Comparison of ENCODE assay signal across 20 cellular contexts in the genomic region with DNA sequence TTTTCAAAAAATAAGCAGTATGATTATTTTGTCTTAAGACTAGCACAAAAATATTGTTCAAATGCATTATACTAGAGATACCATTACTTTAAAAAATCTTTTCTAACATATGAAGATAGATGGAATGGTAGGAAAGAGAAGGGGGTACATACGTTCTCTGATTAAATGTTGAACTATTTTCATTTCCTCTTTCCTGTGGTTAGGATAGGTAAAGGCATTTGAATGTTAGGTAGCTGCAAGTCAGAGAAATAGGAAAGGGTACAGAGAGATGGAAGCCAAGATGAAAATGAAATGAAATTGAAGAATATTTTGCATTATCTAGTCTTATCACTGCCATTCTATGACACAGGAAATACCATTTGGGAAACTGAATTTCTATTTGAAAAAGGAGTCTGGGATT.
"Had no signal": no experiment of that assay in that cellular context is flagged by ENCODE, and none has a peak within 500 bp of the region (broad histone marks: within the 10 kb centered on the region; RNA-seq: fewer than 3 reads in every experiment).

No MANE protein-coding gene starts in this region.

- H3K27me3 Mint-ChIP-seq: activated naive CD8-positive, alpha-beta T cell treated with anti-CD3 and anti-CD28 coated beads for 36 hours; dendritic cell treated with granulocyte-macrophage colony-stimulating factor and Interleukin-4, amounts not matched to agents 40 ng/mL and 50 ng/mL, for 4 days; stimulated activated naive CD8-positive, alpha-beta T cell treated with anti-CD3 and anti-CD28 coated beads, Interleukin-15, Interleukin-2, amounts not matched to agents 100 ng/mL and 50 ng/mL, for 24 hours had no signal

- H3K36me3 Mint-ChIP-seq: activated CD4-positive, alpha-beta memory T cell treated with anti-CD3 and anti-CD28 coated beads for 36 hours; activated naive CD8-positive, alpha-beta T cell treated with anti-CD3 and anti-CD28 coated beads for 36 hours; mesothelial cell of epicardium; WTC11 had no signal

- H3K4me3 Mint-ChIP-seq: activated CD4-positive, alpha-beta memory T cell treated with anti-CD3 and anti-CD28 coated beads for 36 hours; activated naive CD8-positive, alpha-beta T cell treated with anti-CD3 and anti-CD28 coated beads for 36 hours; dendritic cell treated with granulocyte-macrophage colony-stimulating factor and Interleukin-4, amounts not matched to agents 40 ng/mL and 50 ng/mL, for 4 days; mesothelial cell of epicardium; neural crest cell; stimulated activated naive CD8-positive, alpha-beta T cell treated with anti-CD3 and anti-CD28 coated beads, Interleukin-15, Interleukin-2, amounts not matched to agents 100 ng/mL and 50 ng/mL, for 24 hours; WTC11 had no signal

- H3K9me3 Mint-ChIP-seq: activated CD4-positive, alpha-beta memory T cell treated with anti-CD3 and anti-CD28 coated beads for 36 hours; activated naive CD8-positive, alpha-beta T cell treated with anti-CD3 and anti-CD28 coated beads for 36 hours; dendritic cell treated with granulocyte-macrophage colony-stimulating factor and Interleukin-4, amounts not matched to agents 40 ng/mL and 50 ng/mL, for 4 days; mesothelial cell of epicardium; neural crest cell; stimulated activated naive CD8-positive, alpha-beta T cell treated with anti-CD3 and anti-CD28 coated beads, Interleukin-15, Interleukin-2, amounts not matched to agents 100 ng/mL and 50 ng/mL, for 24 hours; WTC11 had no signal

- ATAC-seq: esophagus mucosa, gastrocnemius medialis, lower lobe of right lung, WTC11 had no signal

- H3K27ac Mint-ChIP-seq: activated CD4-positive, alpha-beta memory T cell treated with anti-CD3 and anti-CD28 coated beads for 36 hours; activated naive CD8-positive, alpha-beta T cell treated with anti-CD3 and anti-CD28 coated beads for 36 hours; dendritic cell treated with granulocyte-macrophage colony-stimulating factor and Interleukin-4, amounts not matched to agents 40 ng/mL and 50 ng/mL, for 4 days; mesothelial cell of epicardium; stimulated activated naive CD8-positive, alpha-beta T cell treated with anti-CD3 and anti-CD28 coated beads, Interleukin-15, Interleukin-2, amounts not matched to agents 100 ng/mL and 50 ng/mL, for 24 hours; WTC11 had no signal

- DNase-seq: activated CD4-positive, alpha-beta memory T cell treated with anti-CD3 and anti-CD28 coated beads for 36 hours; activated CD4-positive, alpha-beta T cell treated with anti-CD3 and anti-CD28 coated beads for 4 hours; activated naive CD4-positive, alpha-beta T cell; activated naive CD8-positive, alpha-beta T cell treated with anti-CD3 and anti-CD28 coated beads for 36 hours; activated T-cell treated with anti-CD3 and anti-CD28 coated beads for 4 hours; amniotic stem cell; effector CD8-positive, alpha-beta T cell; gastrocnemius medialis; head of caudate nucleus; lower lobe of right lung; retina; spleen; transverse colon; uterus had no signal

- H3K4me1 Mint-ChIP-seq: activated naive CD8-positive, alpha-beta T cell treated with anti-CD3 and anti-CD28 coated beads for 36 hours; mesothelial cell of epicardium; neural crest cell; WTC11 had no signal
